ENCODE assay signal across 11 cellular contexts in the genomic region with DNA sequence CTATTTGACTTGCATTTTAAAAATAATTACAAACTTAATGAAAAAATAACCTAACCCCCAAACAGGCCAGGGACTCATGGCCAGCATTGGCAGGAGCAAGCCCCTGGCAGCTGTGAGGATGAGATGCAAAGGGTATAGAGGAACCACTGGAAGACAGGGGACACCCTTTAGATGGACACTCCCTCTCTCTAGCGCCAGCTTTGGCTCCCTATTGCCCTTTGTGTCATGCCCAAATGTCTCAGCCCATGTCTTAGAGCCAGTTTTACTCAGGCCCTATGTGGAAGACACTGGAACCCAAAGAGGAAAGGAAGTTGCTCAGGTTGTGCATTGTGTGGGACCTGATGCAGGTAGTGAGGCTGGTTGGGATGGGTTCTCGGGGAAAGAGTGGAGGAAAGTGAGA. TPM values are rescaled to one million over a fixed set of nuclear protein-coding genes. Genes with fewer than 3 reads are reported as not detected.
"Had no signal": no experiment of that assay in that cellular context is flagged by ENCODE, and none has a peak within 500 bp of the region (broad histone marks: within the 10 kb centered on the region; RNA-seq: fewer than 3 reads in every experiment).

No MANE protein-coding gene starts in this region.

- ATAC-seq: HepG2 had no signal

- DNase-seq: IMR-90, Karpas-422, Kasumi-1, KBM-7, KG1 had no signal

- H3K27ac ChIP-seq: HL-60, KMS-11 had no signal

- H3K9ac ChIP-seq: KMS-11 had no signal

- FAIRE-seq: HepG2, HTR-8/SVneo had no signal

- H3K4me2 ChIP-seq: KMS-11 had no signal

RNA-seq across cellular contexts. Expression of a gene that starts 34.9 kb away (rescaled TPM):
- total RNA-seq: HepG2, HT-29, IMR-90 had no signal
- polyA plus RNA-seq: HepG2, IgD-negative memory B cell, IMR-90 had no signal
